ENCODE assay signal across 12 cellular contexts in genomic region chr22:33578752-33579151, GRCh38.
"Had no signal": no experiment of that assay in that cellular context is flagged by ENCODE, and none has a peak within 500 bp of the region (broad histone marks: within the 10 kb centered on the region; RNA-seq: fewer than 3 reads in every experiment).

No MANE protein-coding gene starts in this region.

- H3K27ac Mint-ChIP-seq: activated naive CD8-positive, alpha-beta T cell treated with anti-CD3 and anti-CD28 coated beads, Interleukin-2, amount 10 ng/mL, durations not matched to agents 7 days and 5 days; naive thymus-derived CD4-positive, alpha-beta T cell had no signal

- H3K27ac ChIP-seq: brain microvascular endothelial cell, lower lobe of right lung, neutrophil, skin epidermis, suprapubic skin had no signal

- DNase-seq: cortex of kidney; effector CD4-positive, alpha-beta T cell; lower lobe of right lung had no signal

- H3K4me3 ChIP-seq: lower lobe of right lung, skin epidermis, suprapubic skin had no signal

- H3K36me3 ChIP-seq: brain microvascular endothelial cell, lower lobe of right lung, neutrophil, suprapubic skin had no signal

- ATAC-seq: activated CD4-positive, CD25-positive, alpha-beta regulatory T cell treated with anti-CD3 and anti-CD28 coated beads, Interleukin-2, amount 50 U/mL, for 24 hours; stimulated activated naive CD8-positive, alpha-beta T cell treated with anti-CD3 and anti-CD28 coated beads, Interleukin-15, Interleukin-2, amounts not matched to agents 100 U/mL and 50 U/mL, for 24 hours had no signal

- H3K27me3 ChIP-seq: brain microvascular endothelial cell, neutrophil, suprapubic skin had no signal

- H3K9me3 Mint-ChIP-seq: activated naive CD8-positive, alpha-beta T cell treated with anti-CD3 and anti-CD28 coated beads, Interleukin-2, amount 10 ng/mL, durations not matched to agents 7 days and 5 days; central memory CD8-positive, alpha-beta T cell had no signal

- H3K4me1 Mint-ChIP-seq: activated naive CD8-positive, alpha-beta T cell treated with anti-CD3 and anti-CD28 coated beads, Interleukin-2, amount 10 ng/mL, durations not matched to agents 7 days and 5 days; central memory CD8-positive, alpha-beta T cell; naive thymus-derived CD4-positive, alpha-beta T cell had no signal

- H3K9me3 ChIP-seq: lower lobe of right lung, neutrophil, suprapubic skin had no signal

- H3K27me3 Mint-ChIP-seq: central memory CD8-positive, alpha-beta T cell had no signal

- H3K4me3 Mint-ChIP-seq: activated naive CD8-positive, alpha-beta T cell treated with anti-CD3 and anti-CD28 coated beads, Interleukin-2, amount 10 ng/mL, durations not matched to agents 7 days and 5 days; central memory CD8-positive, alpha-beta T cell; naive thymus-derived CD4-positive, alpha-beta T cell had no signal
